In the genomic region with DNA sequence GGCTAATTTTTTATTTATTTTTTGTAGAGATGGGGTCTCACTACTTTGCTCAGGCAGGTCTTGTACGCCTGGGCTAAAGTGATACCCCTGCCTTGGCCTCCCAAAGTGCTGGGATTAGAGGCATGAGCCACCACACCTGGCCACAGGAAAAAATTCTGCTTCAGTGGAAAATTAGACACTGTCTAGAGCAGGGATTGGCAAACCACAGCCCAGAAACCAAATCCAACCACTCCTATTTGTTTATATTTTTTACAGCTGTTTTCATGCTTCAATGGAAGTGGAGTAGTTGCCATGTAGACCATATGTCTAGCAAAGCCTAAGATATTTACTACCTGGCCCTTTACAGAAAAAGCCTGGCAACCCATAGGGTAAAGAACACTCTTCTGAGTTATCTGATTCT, we compare ENCODE assay signal across 14 cellular contexts.
"Had no signal": no experiment of that assay in that cellular context is flagged by ENCODE, and none has a peak within 500 bp of the region (broad histone marks: within the 10 kb centered on the region; RNA-seq: fewer than 3 reads in every experiment).

No MANE protein-coding gene starts in this region.

- H3K36me3 ChIP-seq: heart left ventricle, prostate gland, tibial artery had no signal

- H3K27ac Mint-ChIP-seq: activated CD4-positive, alpha-beta memory T cell treated with anti-CD3 and anti-CD28 coated beads for 36 hours; activated CD4-positive, alpha-beta T cell treated with anti-CD3 and anti-CD28 coated beads for 36 hours; activated CD8-positive, alpha-beta memory T cell treated with anti-CD3 and anti-CD28 coated beads, Interleukin-2, amount 10 ng/mL, durations not matched to agents 7 days and 5 days; activated naive CD4-positive, alpha-beta T cell treated with anti-CD3 and anti-CD28 coated beads, Interleukin-2, amount 10 ng/mL, durations not matched to agents 7 days and 5 days; mesothelial cell of epicardium had no signal

- H3K36me3 Mint-ChIP-seq: activated CD4-positive, alpha-beta memory T cell treated with anti-CD3 and anti-CD28 coated beads for 36 hours; activated CD8-positive, alpha-beta memory T cell treated with anti-CD3 and anti-CD28 coated beads, Interleukin-2, amount 10 ng/mL, durations not matched to agents 7 days and 5 days; activated naive CD4-positive, alpha-beta T cell treated with anti-CD3 and anti-CD28 coated beads, Interleukin-2, amount 10 ng/mL, durations not matched to agents 7 days and 5 days; mesothelial cell of epicardium had no signal

- H3K4me1 ChIP-seq: heart left ventricle, prostate gland, tibial artery had no signal

- ATAC-seq: activated CD4-positive, alpha-beta T cell treated with anti-CD3 and anti-CD28 coated beads for 36 hours; activated CD8-positive, alpha-beta memory T cell treated with anti-CD3 and anti-CD28 coated beads, Interleukin-2, amount 10 ng/mL, durations not matched to agents 7 days and 5 days; heart left ventricle; right cardiac atrium had no signal

- H3K4me3 Mint-ChIP-seq: activated CD4-positive, alpha-beta memory T cell treated with anti-CD3 and anti-CD28 coated beads for 36 hours; activated CD4-positive, alpha-beta T cell treated with anti-CD3 and anti-CD28 coated beads for 36 hours; activated CD8-positive, alpha-beta memory T cell treated with anti-CD3 and anti-CD28 coated beads, Interleukin-2, amount 10 ng/mL, durations not matched to agents 7 days and 5 days; activated naive CD4-positive, alpha-beta T cell treated with anti-CD3 and anti-CD28 coated beads, Interleukin-2, amount 10 ng/mL, durations not matched to agents 7 days and 5 days; mesothelial cell of epicardium had no signal

- H3K4me1 Mint-ChIP-seq: activated CD8-positive, alpha-beta memory T cell treated with anti-CD3 and anti-CD28 coated beads, Interleukin-2, amount 10 ng/mL, durations not matched to agents 7 days and 5 days; activated naive CD4-positive, alpha-beta T cell treated with anti-CD3 and anti-CD28 coated beads, Interleukin-2, amount 10 ng/mL, durations not matched to agents 7 days and 5 days; mesothelial cell of epicardium had no signal

- H3K9me3 ChIP-seq: heart left ventricle, prostate gland had no signal

- H3K9me3 Mint-ChIP-seq: activated CD4-positive, alpha-beta memory T cell treated with anti-CD3 and anti-CD28 coated beads for 36 hours had no signal

- H3K4me3 ChIP-seq: heart left ventricle, lung, prostate gland, tibial artery had no signal

- DNase-seq: activated CD4-positive, alpha-beta memory T cell treated with anti-CD3 and anti-CD28 coated beads for 36 hours; activated CD4-positive, alpha-beta T cell treated with anti-CD3 and anti-CD28 coated beads for 36 hours; activated CD8-positive, alpha-beta memory T cell treated with anti-CD3 and anti-CD28 coated beads, Interleukin-2, amount 10 ng/mL, durations not matched to agents 7 days and 5 days; activated naive CD4-positive, alpha-beta T cell treated with anti-CD3 and anti-CD28 coated beads, Interleukin-2, amount 10 ng/mL, durations not matched to agents 7 days and 5 days; activated T-cell treated with anti-CD3 and anti-CD28 coated beads, Interleukin-2, amount 50 U/mL, for 1 hour; heart left ventricle; right cardiac atrium; small intestine; stimulated activated CD4-positive, alpha-beta T cell treated with anti-CD3 and anti-CD28 coated beads, Interleukin-4, amount 100 ng/mL, for 24 hours; stimulated activated naive CD4-positive, alpha-beta T cell; tibial artery had no signal
